In genomic region chr22:25025586-25025985, GRCh38 we compare ENCODE assay signal across 16 cellular contexts.
DNase-seq lines count a peak whose midpoint lies in the region; ATAC-seq and TF ChIP-seq lines count a peak whose summit lies in the region.
"Had no signal": no experiment of that assay in that cellular context is flagged by ENCODE, and none has a peak within 500 bp of the region (broad histone marks: within the 10 kb centered on the region; RNA-seq: fewer than 3 reads in every experiment).

No MANE protein-coding gene starts in this region.

- no peak overlapping the region for H3K4ac ChIP-seq in H9 (ENCODE audit: low read depth, low read length)

- in situ Hi-C loops in brain microvascular endothelial cell (cut with HindIII; ENCODE audit: low pct_ligation_motif_present, low sequenced_read_pairs) = no loop called here

- peak overlapping the region; percentile 67 to 90 (median 68); a peak in 4 of 7 replicates for H3K27ac Mint-ChIP-seq in H9
- H3K27ac Mint-ChIP-seq: B cell had no signal

- H3K23ac ChIP-seq in H9 (ENCODE audit: insufficient read length, low read depth, low read length) = no peak overlapping the region

- H2AFZ ChIP-seq in H9 (ENCODE audit: low read length) = no peak overlapping the region

- H4K91ac ChIP-seq in H9 (ENCODE audit: insufficient read length, low read depth, low read length) = peak overlapping the region; percentile 53

- H3K79me1 ChIP-seq in H9 (ENCODE audit: insufficient read depth, low read depth, low read length, poor library complexity, severe bottlenecking) = no peaks in the 10 kb centered on the region

- no peak overlapping the region for H4K8ac ChIP-seq in H9 (replicated peaks; ENCODE audit: insufficient read length, low read depth, low read length)

- H3K18ac ChIP-seq in H9 (ENCODE audit: insufficient read length, low read depth, low read length) = no peak overlapping the region

- no peak overlapping the region for H2AK5ac ChIP-seq in H9 (ENCODE audit: insufficient read length, low read length)

- no peak overlapping the region for H3T11ph ChIP-seq in H9 (ENCODE audit: low read length)

- no peaks in the 10 kb centered on the region for H3K36me3 ChIP-seq in brain microvascular endothelial cell (replicated peaks)
- no peaks in the 10 kb centered on the region for H3K36me3 ChIP-seq in psoas muscle (ENCODE audit: insufficient read depth in 1 of 2, low read depth in 1 of 2)
- H3K36me3 ChIP-seq in SJCRH30 = no peaks in the 10 kb centered on the region

- TF ChIP-seq CTCF in H9 (conservative IDR thresholded peaks at IDR 0.05) (no peak), brain microvascular endothelial cell (IDR thresholded peaks at IDR 0.05; ENCODE audit: low read depth, low read length, missing control alignments) (no peak), psoas muscle (IDR thresholded peaks at IDR 0.05) (no peak)

- H3K27me3 Mint-ChIP-seq in H9 (ENCODE audit: low read depth) = no peaks in the 10 kb centered on the region

- H3K27ac ChIP-seq in H9 (ENCODE audit: insufficient read length, low read depth, low read length) (no peak overlapping the region), brain microvascular endothelial cell (peak overlapping the region; percentile 9), right cardiac atrium (ENCODE audit: low read length) (peak overlapping the region; percentile 28), psoas muscle (no peak overlapping the region), SJCRH30 (no peak overlapping the region)
- H3K27ac ChIP-seq: KMS-11, pancreas had no signal

- H2BK5ac ChIP-seq in H9 (ENCODE audit: insufficient read length, low read length) = no peak overlapping the region

- H3K9ac ChIP-seq in H9 (ENCODE audit: extremely low read depth, insufficient read length, low read length) = no peak overlapping the region
- H3K9ac ChIP-seq: KMS-11 had no signal

- DNase-seq in H9 (no peak), brain microvascular endothelial cell (no peak), right cardiac atrium (peak; percentile 62 to 83 (median 79)), psoas muscle (no peak), NCI-H128 (lab: John Stamatoyannopoulos, UW; ENCODE audit: unreplicated experiment) (no peak), kidney tubule cell (ENCODE audit: low spot score) (no peak), SJCRH30 (no peak), dedifferentiated amniotic fluid mesenchymal stem cell (ENCODE audit: extremely low spot score) (no peak)
- DNase-seq: effector memory CD4-positive, alpha-beta T cell; NCI-H2171 treated with DMSO at 0.1 percent for 48 hours; pancreas; SIG-M5 had no signal

- H3K4me1 ChIP-seq in H9 (ENCODE audit: insufficient read depth, low read length) (no peaks in the 10 kb centered on the region; the same call in 1 of the 2 replicates), right cardiac atrium (ENCODE audit: control insufficient read depth, insufficient read depth, low read length) (peaks cover 13% of the 10 kb centered on the region), psoas muscle (peaks cover 5% of the 10 kb centered on the region), SJCRH30 (peaks cover 11% of the 10 kb centered on the region)

- H3K27me3 ChIP-seq in H9 (ENCODE audit: insufficient read depth, low read length) (no peaks in the 10 kb centered on the region), brain microvascular endothelial cell (replicated peaks) (no peaks in the 10 kb centered on the region), right cardiac atrium (ENCODE audit: control insufficient read depth, insufficient read depth) (no peaks in the 10 kb centered on the region), psoas muscle (ENCODE audit: insufficient read depth in 3 of 3, low read length in 2 of 3) (peaks cover 0 to 6% (median 2%) of the 10 kb centered on the region in 3 donors), SJCRH30 (peaks cover 2% of the 10 kb centered on the region)
- H3K27me3 ChIP-seq: pancreas had no signal

- no peaks in the 10 kb centered on the region for H3K23me2 ChIP-seq in H9 (ENCODE audit: insufficient read length, low read depth, low read length, poor library complexity, severe bottlenecking)

- ATAC-seq in right cardiac atrium (peak; percentile 63 to 64), psoas muscle (peak in 3 of 4 donors; percentile 30 to 46 (median 44))
- ATAC-seq: activated CD4-positive, CD25-positive, alpha-beta regulatory T cell treated with anti-CD3 and anti-CD28 coated beads, Interleukin-2, amount 50 U/mL, for 24 hours; pancreas had no signal

- H3K79me2 ChIP-seq in H9 (ENCODE audit: insufficient read depth, low read length) = no peaks in the 10 kb centered on the region

- peaks cover 2 to 15% (median 13%) of the 10 kb centered on the region in 3 experiments; a peak in 4 of 7 replicates for H3K36me3 Mint-ChIP-seq in H9 (ENCODE audit: insufficient read depth in 1 of 3, low read depth in 3 of 3)
- H3K36me3 Mint-ChIP-seq: activated naive CD4-positive, alpha-beta T cell treated with anti-CD3 and anti-CD28 coated beads, Interleukin-2, amount 10 ng/mL, durations not matched to agents 7 days and 5 days had no signal

- no peak overlapping the region for H3K4me2 ChIP-seq in H9 (ENCODE audit: insufficient read depth, insufficient read length, low read length)

- H2BK12ac ChIP-seq in H9 (ENCODE audit: insufficient read length, low read depth, low read length) = no peak overlapping the region

- intact Hi-C loops in right cardiac atrium (cut with DNase I) (loop anchor here in 2 of 4 donors (5.0 kb wide), 2 partner anchors 33 to 73 kb away; partner anchors contain the start of gene KIAA1671 (in 2 of the 2)), psoas muscle (cut with DNase I) (loop anchor here in 1 of 2 donors (5.0 kb wide), 1 partner anchor 73 kb away; the partner anchor contains the start of gene KIAA1671)

- H3K9me3 ChIP-seq in H9 (ENCODE audit: control insufficient read depth, low read depth, low read length) = no peaks in the 10 kb centered on the region
- H3K9me3 ChIP-seq in right cardiac atrium (ENCODE audit: control insufficient read depth, low read length) = no peaks in the 10 kb centered on the region
- no peaks in the 10 kb centered on the region for H3K9me3 ChIP-seq in psoas muscle
- H3K9me3 ChIP-seq in SJCRH30 (replicated peaks) = no peaks in the 10 kb centered on the region
- H3K9me3 ChIP-seq: pancreas had no signal

- H3K14ac ChIP-seq in H9 (ENCODE audit: insufficient read depth, low read length) = no peak overlapping the region; the same call in 1 of the 2 replicates

- no CpG with 5 or more reads among the region's 3 CpGs for WGBS in H9 (ENCODE audit: extremely low coverage, insufficient read length, low lambda C conversion rate)
- WGBS in right cardiac atrium = 33% methylated on average over 3 of the region's 3 CpGs
- 22 to 43% (median 34%) methylated on average over 3 of the region's 3 CpGs for WGBS in psoas muscle, 3 donors

- H3K56ac ChIP-seq in H9 (ENCODE audit: insufficient read length, low read depth, low read length) = no peak overlapping the region

- H4K20me1 ChIP-seq in H9 (ENCODE audit: control insufficient read depth, insufficient read depth, insufficient read length) = no peaks in the 10 kb centered on the region

- H2BK20ac ChIP-seq in H9 (ENCODE audit: low read depth, low read length, poor library complexity, severe bottlenecking) = no peak overlapping the region

- H3K9me3 Mint-ChIP-seq in H9 = no peaks in the 10 kb centered on the region
- H3K9me3 Mint-ChIP-seq: activated naive CD4-positive, alpha-beta T cell treated with anti-CD3 and anti-CD28 coated beads, Interleukin-2, amount 10 ng/mL, durations not matched to agents 7 days and 5 days had no signal

- H3K4me3 ChIP-seq in brain microvascular endothelial cell (ENCODE audit: low read depth, low read length) (no peak overlapping the region), right cardiac atrium (ENCODE audit: low read length) (no peak overlapping the region), psoas muscle (no peak overlapping the region), SJCRH30 (no peak overlapping the region)
- H3K4me3 ChIP-seq: pancreas had no signal

- 0 out of 2 replicates have a peak overlapping the region, but pooled peaks have one; percentile 83 for H2BK15ac ChIP-seq in H9 (ENCODE audit: low read depth, low read length)

- no peak overlapping the region for H3K4me3 Mint-ChIP-seq in H9
- H3K4me3 Mint-ChIP-seq: activated naive CD4-positive, alpha-beta T cell treated with anti-CD3 and anti-CD28 coated beads, Interleukin-2, amount 10 ng/mL, durations not matched to agents 7 days and 5 days; B cell had no signal

- no peak overlapping the region for H4K5ac ChIP-seq in H9 (ENCODE audit: insufficient read length, low read depth, low read length)

- H3K4me1 Mint-ChIP-seq in H9 = peaks cover 13 to 23% of the 10 kb centered on the region in 2 experiments
- H3K4me1 Mint-ChIP-seq: B cell had no signal

- H2BK120ac ChIP-seq in H9 (ENCODE audit: low read depth, low read length, poor library complexity, severe bottlenecking) = no peak overlapping the region

Comparison
In these comparisons a context has a peak if more than half of its experiments do, and no peak if none do; other contexts are left out.
1. DNase-seq: peak in right cardiac atrium (3 of 3); none in H9 (single experiment), brain microvascular endothelial cell (single experiment), psoas muscle (0 of 2), NCI-H128 (single experiment), kidney tubule cell (single experiment), SJCRH30 (0 of 2) and dedifferentiated amniotic fluid mesenchymal stem cell (single experiment).
2. H3K27ac ChIP-seq: peak in brain microvascular endothelial cell (single experiment) and right cardiac atrium (single experiment); none in H9 (single experiment), psoas muscle (single experiment) and SJCRH30 (single experiment).